ENCODE assay signal across 8 cellular contexts in the genomic region with DNA sequence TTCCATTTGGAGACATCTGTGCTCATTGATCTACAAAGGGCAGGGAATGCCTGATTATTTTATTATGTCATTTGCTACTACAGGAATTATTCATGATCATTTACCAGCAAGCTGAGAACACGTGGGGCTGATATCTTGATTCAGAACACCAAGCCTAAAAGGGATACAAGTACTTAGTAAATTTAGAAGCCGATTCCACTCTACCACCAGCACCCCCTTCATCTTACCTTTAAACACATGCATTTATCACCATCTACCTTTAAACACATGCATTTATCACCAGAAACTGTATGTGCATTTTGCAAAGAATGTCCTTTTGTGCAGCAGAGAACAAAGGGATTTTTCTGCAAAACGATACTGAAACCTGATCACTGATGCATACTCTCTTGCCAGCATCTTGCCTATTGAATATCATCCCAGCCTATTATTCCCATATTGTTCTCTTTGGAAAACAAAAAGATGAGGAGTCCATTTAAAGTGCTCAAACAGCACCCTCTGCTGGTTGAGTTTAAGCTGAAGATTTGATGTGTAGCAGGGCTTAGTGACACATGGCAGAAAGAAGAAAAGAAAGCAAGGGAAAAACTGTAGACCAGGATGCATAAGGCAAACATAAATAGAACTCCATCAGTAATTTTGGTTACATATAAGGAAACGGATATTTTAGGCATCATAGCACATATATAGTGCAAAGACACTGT.
DNase-seq lines count a peak whose midpoint lies in the region; ATAC-seq and TF ChIP-seq lines count a peak whose summit lies in the region.

No MANE protein-coding gene starts in this region.

- H3K27ac ChIP-seq in WERI-Rb-1 = no peak overlapping the region

- TF ChIP-seq CTCF in WERI-Rb-1 (IDR thresholded peaks at IDR 0.05; ENCODE audit: low read depth, low read length) (peak; percentile 37), epithelial cell of esophagus (IDR thresholded peaks at IDR 0.05; ENCODE audit: insufficient read depth, low read depth, low read length, missing control alignments) (peak; percentile 70)

- H3K36me3 ChIP-seq in WERI-Rb-1 = no peaks in the 10 kb centered on the region

- no peak overlapping the region for H3K4me3 ChIP-seq in WERI-Rb-1 (ENCODE audit: low read depth, low read length)
- no peak overlapping the region for H3K4me3 ChIP-seq in epithelial cell of esophagus (ENCODE audit: low read length)

- DNase-seq in DMS53 treated with DMSO at 0.1 percent for 48 hours (lab: John Stamatoyannopoulos, UW; ENCODE audit: unreplicated experiment) (peak; percentile 95), NCI-H2227 treated with DMSO at 0.1 percent for 48 hours (lab: John Stamatoyannopoulos, UW) (peak; percentile 88), WERI-Rb-1 (peak; percentile 54), epithelial cell of esophagus (ENCODE audit: low read depth) (peak; percentile 86), mucosa of gallbladder (ENCODE audit: low spot score) (peak; percentile 86)
- no peak for DNase-seq in NK-92 treated with Interleukin-12 subunit alpha and Interleukin-12 subunit beta, amount 100 ng/mL, for 24 hours (lab: John Stamatoyannopoulos, UW)

- H3K27me3 ChIP-seq in WERI-Rb-1 (ENCODE audit: insufficient read depth, low read depth, severe bottlenecking) = no peaks in the 10 kb centered on the region

- ATAC-seq in GM19397 (IDR thresholded peaks at IDR 0.05; ENCODE audit: unreplicated experiment) = peak; percentile 69
- ATAC-seq in HG03378 (IDR thresholded peaks at IDR 0.05; ENCODE audit: unreplicated experiment) = peak; percentile 89

- H3K9me3 ChIP-seq in WERI-Rb-1 (ENCODE audit: severe bottlenecking) = no peaks in the 10 kb centered on the region
